11 cellular contexts compared by ENCODE assay signal in genomic region chr21:38797470-38797869, GRCh38. TPM values are rescaled to one million over a fixed set of nuclear protein-coding genes. Genes with fewer than 3 reads are reported as not detected.
DNase-seq lines count a peak whose midpoint lies in the region; ATAC-seq and TF ChIP-seq lines count a peak whose summit lies in the region.
"Had no signal": no experiment of that assay in that cellular context is flagged by ENCODE, and none has a peak within 500 bp of the region (broad histone marks: within the 10 kb centered on the region; RNA-seq: fewer than 3 reads in every experiment).

No MANE protein-coding gene starts in this region.

- H3K27ac ChIP-seq in HCT116 (ENCODE audit: low read depth, low read length), result peak overlapping the region; percentile 70

- intact Hi-C loops in HCT116 (cut with micrococcal nuclease), result no loop called here
- intact Hi-C loops in left colon (cut with DNase I, micrococcal nuclease), result no loop called here

- H3K4me2 ChIP-seq in HCT116 (ENCODE audit: low read length), result peak overlapping the region; percentile 62

- TF ChIP-seq RAD21 in HCT116 (IDR thresholded peaks at IDR 0.05; ENCODE audit: low read depth), result no peak

- RAD21 ChIA-PET in HCT116 (lab: Charles Lee; ENCODE audit: low non-redundant PET in 1 of 2, low total read pairs in 2 of 2, uncharacterized antibody in 2 of 2, unreplicated experiment in 2 of 2), result interaction anchor here in 1 of 2 experiments (1.3 kb wide), 1 partner anchor 10 kb away, joined by 7 read pairs; no protein-coding TSS in a partner anchor

- H3K27me3 ChIP-seq in HCT116 (ENCODE audit: insufficient read depth, low read length), result no peaks in the 10 kb centered on the region

- H3K79me2 ChIP-seq in HCT116 (ENCODE audit: insufficient read depth, low read length), result no peaks in the 10 kb centered on the region

- POLR2A ChIA-PET in HCT116 (lab: Charles Lee), result interaction anchor here (1.6 to 3.6 kb wide), 2 partner anchors 10 to 14 kb away, joined by 3 to 27 read pairs; no protein-coding TSS in a partner anchor

- H3K4me3 ChIP-seq in HCT116 (replicated peaks in 1 of 2; ENCODE audit: low read depth in 1 of 2, low read length in 2 of 2), result peak overlapping the region in 1 of 2 experiments; percentile 23; a peak in 1 of 4 replicates

- peak; percentile 64 for DNase-seq in A172 (ENCODE audit: low spot score)
- DNase-seq in HCT116 (ENCODE audit: low read depth, low spot score), result peak; percentile 65
- peak; percentile 33 for DNase-seq in SK-N-DZ (ENCODE audit: low spot score)
- DNase-seq in left colon, result peak in 1 of 2 donors; percentile 32
- DNase-seq in activated naive CD4-positive, alpha-beta T cell (lab: John Stamatoyannopoulos, UW), result no peak
- DNase-seq in stimulated activated CD4-positive, alpha-beta T cell treated with anti-CD3 and anti-CD28 coated beads, Interleukin-12 subunit alpha, Interleukin-12 subunit beta, amount 100 ng/mL, for 4 hours, result no peak
- no peak for DNase-seq in NCI-H345 treated with DMSO at 0.1 percent for 48 hours (lab: John Stamatoyannopoulos, UW; ENCODE audit: unreplicated experiment)
- DNase-seq in RKO (ENCODE audit: low spot score), result no peak
- DNase-seq: GF-D8, Kasumi-1, NCI-H446 treated with DMSO at 0.1 percent for 48 hours had no signal

- peak overlapping the region; percentile 49 for H3K9ac ChIP-seq in HCT116 (ENCODE audit: low read length)

- H3K4me1 ChIP-seq in HCT116 (ENCODE audit: control insufficient read depth in 1 of 2, insufficient read depth in 2 of 2, low read length in 2 of 2), result peaks cover 42 to 56% of the 10 kb centered on the region in 2 experiments

- no peaks in the 10 kb centered on the region for H4K20me1 ChIP-seq in HCT116 (ENCODE audit: insufficient read depth)

- ATAC-seq in HCT116 (peak; percentile 73), left colon (peak; percentile 77)

- H2AFZ ChIP-seq in HCT116 (ENCODE audit: low read depth, low read length, poor library complexity, severe bottlenecking), result no peak overlapping the region

- CTCF ChIA-PET in HCT116 (lab: Charles Lee), result interaction anchor here (2.5 kb wide), 1 partner anchor 10 kb away, joined by 8 read pairs; no protein-coding TSS in a partner anchor

- H3K9me3 ChIP-seq in HCT116 (ENCODE audit: control insufficient read depth in 1 of 2, insufficient read depth in 1 of 2, low read depth in 1 of 2, low read length in 2 of 2), result no peaks in the 10 kb centered on the region

- TF ChIP-seq POLR2A in HCT116 (IDR thresholded peaks at IDR 0.05; ENCODE audit: borderline replicate concordance, extremely low read depth, insufficient read depth, insufficient read length), result no peak

- BruUV-seq in HCT116 (replicated peaks; lab: Mats Ljungman, UMichigan), result no TSS peak

- TF ChIP-seq CTCF in HCT116 (IDR thresholded peaks at IDR 0.05 in 2 of 3, conservative IDR thresholded peaks at IDR 0.05 in 1 of 3; ENCODE audit: borderline replicate concordance in 1 of 3, insufficient read depth in 1 of 3, low read depth in 2 of 3, low read length in 2 of 3), result no peak

- H3K36me3 ChIP-seq in HCT116 (ENCODE audit: control insufficient read depth in 1 of 2, insufficient read depth in 2 of 2, low read length in 2 of 2), result no peaks in the 10 kb centered on the region

- H3K9me2 ChIP-seq in HCT116 (ENCODE audit: insufficient read depth), result no peaks in the 10 kb centered on the region

TF ChIP-seq in HCT116, 20 proteins besides CTCF, POLR2A, EP300 and RAD21:
- peak; percentile 11; the same call in 1 of the 2 replicates for TF ChIP-seq ZFX (IDR thresholded peaks at IDR 0.05)
- TF ChIP-seq JUND (IDR thresholded peaks at IDR 0.05), result no peak

RNA-seq across cellular contexts. Expression of gene ETS2, which starts 8.3 kb away (rescaled TPM):
- 15.9 and 21.7 TPM in 2 replicates for total RNA-seq in A172 (2014; rRNA removed; shearing (Covaris generic))
- total RNA-seq in HCT116 (2021; ENCODE audit: unreplicated experiment) (32.9 TPM), left colon (100 to 1,000 TPM; 158 to 274 TPM)
- polyA plus RNA-seq in HCT116 (2012), result 19.6 and 20.6 TPM in 2 replicates
- polyA plus RNA-seq in SK-N-DZ (2014; cell fraction: cytosol; rRNA removed), result 9.5 and 10.3 TPM in 2 replicates
- polyA plus RNA-seq in SK-N-DZ (2014; cell fraction: nucleus; rRNA removed), result 8.1 and 8.4 TPM in 2 replicates

Comparison
In these comparisons a context has a peak if more than half of its experiments do, and no peak if none do; other contexts are left out.
1. DNase-seq: peak in A172 (single experiment), HCT116 (single experiment) and SK-N-DZ (single experiment); none in activated naive CD4-positive, alpha-beta T cell (0 of 4), stimulated activated CD4-positive, alpha-beta T cell treated with anti-CD3 and anti-CD28 coated beads, Interleukin-12 subunit alpha, Interleukin-12 subunit beta, amount 100 ng/mL, for 4 hours (single experiment), NCI-H345 treated with DMSO at 0.1 percent for 48 hours (single experiment) and RKO (single experiment).